12 cellular contexts compared by ENCODE assay signal in the genomic region with DNA sequence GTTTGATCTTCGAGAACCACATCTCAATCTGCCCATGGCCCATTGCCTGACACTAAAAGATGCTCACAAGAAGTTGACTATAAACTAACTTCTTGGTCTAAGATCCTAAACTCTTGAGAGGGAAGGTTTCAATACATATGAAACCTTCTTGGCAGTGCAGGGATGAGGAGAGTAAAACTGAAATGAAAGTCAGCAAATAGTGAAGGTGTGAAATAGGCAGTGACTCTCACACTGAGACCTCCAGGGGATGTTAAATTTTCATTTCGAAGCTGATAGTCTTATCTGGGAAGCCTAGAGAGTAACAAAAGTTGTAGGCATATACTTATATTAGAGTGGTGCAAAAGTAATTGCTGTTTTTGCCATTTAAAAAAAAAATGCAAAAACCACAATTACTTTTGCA. TPM values are rescaled to one million over a fixed set of nuclear protein-coding genes. Genes with fewer than 3 reads are reported as not detected.
DNase-seq lines count a peak whose midpoint lies in the region; ATAC-seq, FAIRE-seq and TF ChIP-seq lines count a peak whose summit lies in the region.
"Had no signal": no experiment of that assay in that cellular context is flagged by ENCODE, and none has a peak within 500 bp of the region (broad histone marks: within the 10 kb centered on the region; RNA-seq: fewer than 3 reads in every experiment).

No MANE protein-coding gene starts in this region.

- H3K27ac ChIP-seq in SJCRH30 (no peak overlapping the region), stomach (peak overlapping the region in 4 of 5 donors; percentile 99 to 100 (median 100)), kidney (ENCODE audit: low read depth in 2 of 2, low read length in 2 of 2) (no peak overlapping the region)

- no peak for DNase-seq in activated CD8-positive, alpha-beta memory T cell treated with anti-CD3 and anti-CD28 coated beads, Interleukin-2, amount 10 ng/mL, durations not matched to agents 7 days and 5 days
- no peak for DNase-seq in activated CD8-positive, alpha-beta memory T cell treated with anti-CD3 and anti-CD28 coated beads, Interleukin-2, amount 50 U/mL, for 48 hours
- DNase-seq in SJCRH30: no peak
- DNase-seq in stomach: no peak
- DNase-seq in kidney: no peak
- DNase-seq in epidermal melanocyte (ENCODE audit: insufficient read length, low spot score): no peak
- DNase-seq: activated CD4-positive, alpha-beta T cell treated with anti-CD3 and anti-CD28 coated beads for 48 hours; aorta; NCI-H69 had no signal

- H3K9me3 Mint-ChIP-seq in activated CD8-positive, alpha-beta memory T cell treated with anti-CD3 and anti-CD28 coated beads, Interleukin-2, amount 10 ng/mL, durations not matched to agents 7 days and 5 days (ENCODE audit: low read depth): no peaks in the 10 kb centered on the region

- no peak for TF ChIP-seq EP300 in stomach (IDR thresholded peaks at IDR 0.05)

- no peaks in the 10 kb centered on the region for H3K36me3 ChIP-seq in SJCRH30
- no peaks in the 10 kb centered on the region for H3K36me3 ChIP-seq in iPS-15b (ENCODE audit: control insufficient read depth, insufficient read depth, low read length)
- H3K36me3 ChIP-seq in stomach: no peaks in the 10 kb centered on the region
- H3K36me3 ChIP-seq in kidney (ENCODE audit: control insufficient read depth in 1 of 2, insufficient read depth in 2 of 2, low read length in 2 of 2): no peaks in the 10 kb centered on the region
- H3K36me3 ChIP-seq: neutrophil had no signal

- H3K9ac ChIP-seq in iPS-15b (ENCODE audit: low read depth, low read length): no peak overlapping the region
- no peak overlapping the region for H3K9ac ChIP-seq in kidney (ENCODE audit: low read length in 2 of 2)

- intact Hi-C loops in stomach (cut with DNase I; ENCODE audit: low total_unique reads) (no loop called here), kidney (cut with DNase I) (no loop called here)

- H3K9me3 ChIP-seq in SJCRH30 (replicated peaks): no peaks in the 10 kb centered on the region
- no peaks in the 10 kb centered on the region for H3K9me3 ChIP-seq in iPS-15b (ENCODE audit: control insufficient read depth, insufficient read depth, low read length)
- no peaks in the 10 kb centered on the region for H3K9me3 ChIP-seq in stomach
- no peaks in the 10 kb centered on the region for H3K9me3 ChIP-seq in kidney (ENCODE audit: control insufficient read depth in 1 of 2, low read length in 2 of 2)
- H3K9me3 ChIP-seq: neutrophil had no signal

- no peak for FAIRE-seq in kidney (lab: Jason Lieb, UNC)

- peaks cover 7% of the 10 kb centered on the region for H3K27me3 Mint-ChIP-seq in activated CD8-positive, alpha-beta memory T cell treated with anti-CD3 and anti-CD28 coated beads, Interleukin-2, amount 10 ng/mL, durations not matched to agents 7 days and 5 days

- no peak for TF ChIP-seq POLR2A in stomach (IDR thresholded peaks at IDR 0.05)

- TF ChIP-seq CTCF in stomach (IDR thresholded peaks at IDR 0.05) (no peak), kidney (IDR thresholded peaks at IDR 0.05; ENCODE audit: borderline replicate concordance, extremely low read depth, insufficient read depth) (no peak)

- CTCF ChIA-PET in activated CD8-positive, alpha-beta memory T cell treated with anti-CD3 and anti-CD28 coated beads, Interleukin-2, amount 10 ng/mL, durations not matched to agents 7 days and 5 days (lab: Charles Lee): interaction anchor here (0.7 to 1.3 kb wide), 5 partner anchors 28 to 399 kb away, joined by 3 to 5 read pairs (median 4); no protein-coding TSS in a partner anchor

- H3K36me3 Mint-ChIP-seq in activated CD8-positive, alpha-beta memory T cell treated with anti-CD3 and anti-CD28 coated beads, Interleukin-2, amount 10 ng/mL, durations not matched to agents 7 days and 5 days: no peaks in the 10 kb centered on the region

- no peak for ATAC-seq in activated CD8-positive, alpha-beta memory T cell treated with anti-CD3 and anti-CD28 coated beads, Interleukin-2, amount 10 ng/mL, durations not matched to agents 7 days and 5 days
- no peak for ATAC-seq in HG03135 (IDR thresholded peaks at IDR 0.05; ENCODE audit: unreplicated experiment)

- no peak overlapping the region for H3K27ac Mint-ChIP-seq in activated CD8-positive, alpha-beta memory T cell treated with anti-CD3 and anti-CD28 coated beads, Interleukin-2, amount 10 ng/mL, durations not matched to agents 7 days and 5 days

- H3K27me3 ChIP-seq in SJCRH30 (no peaks in the 10 kb centered on the region), iPS-15b (ENCODE audit: control insufficient read depth, insufficient read depth, low read length) (peaks cover 3% of the 10 kb centered on the region), stomach (no peaks in the 10 kb centered on the region)
- H3K27me3 ChIP-seq: neutrophil had no signal

- H3K4me3 ChIP-seq in SJCRH30 (peak overlapping the region; percentile 66; the same call in 1 of the 2 replicates), iPS-15b (ENCODE audit: low read depth, low read length) (peak overlapping the region; percentile 83), stomach (peak overlapping the region in 1 of 4 donors; percentile 70), kidney (ENCODE audit: low read length in 2 of 2) (no peak overlapping the region)

- H3K4me3 Mint-ChIP-seq in activated CD8-positive, alpha-beta memory T cell treated with anti-CD3 and anti-CD28 coated beads, Interleukin-2, amount 10 ng/mL, durations not matched to agents 7 days and 5 days: peak overlapping the region; percentile 88

- H3K4me1 Mint-ChIP-seq in activated CD8-positive, alpha-beta memory T cell treated with anti-CD3 and anti-CD28 coated beads, Interleukin-2, amount 10 ng/mL, durations not matched to agents 7 days and 5 days: peaks cover 18% of the 10 kb centered on the region

- 72 to 79% (median 78%) methylated on average over 2 of the region's 2 CpGs for WGBS in stomach, 5 donors

- no peaks in the 10 kb centered on the region for H3K4me1 ChIP-seq in SJCRH30
- peaks cover 4% of the 10 kb centered on the region for H3K4me1 ChIP-seq in iPS-15b (ENCODE audit: control insufficient read depth, insufficient read depth, low read length)
- H3K4me1 ChIP-seq in stomach: peaks cover 24 to 49% (median 37%) of the 10 kb centered on the region in 4 donors
- peaks cover 10 to 12% of the 10 kb centered on the region in 2 donors for H3K4me1 ChIP-seq in kidney (ENCODE audit: control insufficient read depth in 1 of 2, insufficient read depth in 1 of 2, low read depth in 1 of 2, low read length in 2 of 2)

RNA-seq across cellular contexts. Expression of a gene that starts 1.0 kb away (rescaled TPM):
- 10 to 100 TPM; 16.8 to 23.0 TPM for total RNA-seq in activated CD8-positive, alpha-beta memory T cell treated with anti-CD3 and anti-CD28 coated beads, Interleukin-2, amount 10 ng/mL, durations not matched to agents 7 days and 5 days
- 9.4 and 10.5 TPM in 2 replicates for total RNA-seq in SJCRH30 (2014; rRNA removed; shearing (Covaris generic))
- total RNA-seq in stomach: 1,000 to 10,000 TPM in 1 of 5 donors, 100 to 1,000 TPM in 3, 10 to 100 TPM in 1; 23.2 to 1,029 (median 220) TPM
- 1,000 to 10,000 TPM in 2 of 3 donors, 100 to 1,000 TPM in 1; 378 to 3,028 (median 2,014) TPM for polyA plus RNA-seq in stomach
- 157 TPM for total RNA-seq in kidney
- 485 TPM for polyA plus RNA-seq in kidney (ENCODE audit: insufficient read depth, low read depth, low replicate concordance)

RNA-seq across cellular contexts. Expression of a gene that starts 48.3 kb away (rescaled TPM):
- 1 to 10 TPM; 2.9 to 3.4 TPM for total RNA-seq in activated CD8-positive, alpha-beta memory T cell treated with anti-CD3 and anti-CD28 coated beads, Interleukin-2, amount 10 ng/mL, durations not matched to agents 7 days and 5 days
- total RNA-seq in SJCRH30 (2014; rRNA removed; shearing (Covaris generic)): 1.5 and 1.6 TPM in 2 replicates
- total RNA-seq in stomach (10 to 100 TPM in 3 of 5 donors, 1 to 10 TPM in 2; 1.8 to 29.5 (median 14.3) TPM), kidney (15.5 TPM)
- polyA plus RNA-seq in stomach (1 to 10 TPM; 4.6 to 6.6 (median 6.1) TPM), kidney (ENCODE audit: insufficient read depth, low read depth, low replicate concordance) (13.2 TPM)

Comparison
In these comparisons a context has a peak if more than half of its experiments do, and no peak if none do; other contexts are left out.
1. H3K27ac ChIP-seq: peak in stomach (4 of 5); none in SJCRH30 (single experiment) and kidney (0 of 2).
2. H3K4me3 ChIP-seq: peak in SJCRH30 (single experiment) and iPS-15b (single experiment); none in kidney (0 of 2).